ENCODE assay signal across 17 cellular contexts in genomic region chr19:48554385-48555091, GRCh38. TPM values are rescaled to one million over a fixed set of nuclear protein-coding genes. Genes with fewer than 3 reads are reported as not detected.
DNase-seq lines count a peak whose midpoint lies in the region; ATAC-seq, FAIRE-seq and TF ChIP-seq lines count a peak whose summit lies in the region.
"Had no signal": no experiment of that assay in that cellular context is flagged by ENCODE, and none has a peak within 500 bp of the region (broad histone marks: within the 10 kb centered on the region; RNA-seq: fewer than 3 reads in every experiment).

No MANE protein-coding gene starts in this region.

- in situ Hi-C loops in KBM-7 (cut with MboI; ENCODE audit: low pct_unique_long_range_greater_than_20kb, low sequenced_read_pairs): no loop called here

- peaks cover 0 to 2% of the 10 kb centered on the region in 2 donors for H3K4me1 ChIP-seq in lung (ENCODE audit: control insufficient read depth in 2 of 2, insufficient read depth in 2 of 2, low read length in 2 of 2)

- peaks cover 0 to 6% of the 10 kb centered on the region in 2 donors for H3K9me3 ChIP-seq in lung (ENCODE audit: control insufficient read depth in 2 of 2, insufficient read depth in 1 of 2, low read length in 1 of 2)

- H3K27ac ChIP-seq in lung (ENCODE audit: low read depth in 1 of 2, low read length in 1 of 2): peak overlapping the region in 1 of 2 donors; percentile 52

- FAIRE-seq in HTR-8/SVneo (lab: Jason Lieb, UNC): peak; percentile 4
- FAIRE-seq: G401.6, islet of Langerhans had no signal

- TF ChIP-seq CTCF in lung (IDR thresholded peaks at IDR 0.05; ENCODE audit: control extremely low read depth, extremely low read depth): no peak

- H3K27me3 ChIP-seq in lung (ENCODE audit: control insufficient read depth, insufficient read depth): no peaks in the 10 kb centered on the region

- H3K4me3 ChIP-seq in lung: no peak overlapping the region

- 63 to 66% methylated on average over 15 to 16 of the region's 16 CpGs for WGBS in lung, 2 donors

- ATAC-seq in lung (ENCODE audit: insufficient read depth, low FRiP score): no peak
- ATAC-seq: natural killer cell treated with Interleukin-12 subunit alpha and Interleukin-12 subunit beta and Interleukin-15 and Interleukin-18, amount 100 ng/mL, for 72 hours had no signal

- DNase-seq in A172 (ENCODE audit: low spot score) (peak; percentile 54), HTR-8/SVneo (ENCODE audit: insufficient read length, low spot score) (peak; percentile 77), astrocyte of the hippocampus (ENCODE audit: low read depth, low spot score) (peak; percentile 37), lung (ENCODE audit: low spot score) (peak; percentile 50), anterior cingulate cortex (lab: John Stamatoyannopoulos, UW) (no peak), cortex of kidney (lab: John Stamatoyannopoulos, UW) (no peak), inferior parietal cortex (ENCODE audit: extremely low spot score) (no peak), KBM-7 (no peak)
- DNase-seq: activated CD4-positive, alpha-beta T cell treated with anti-CD3 and anti-CD28 coated beads, Interleukin-2, amount 50 U/mL, for 48 hours; activated gamma-delta T cell treated with Interleukin-2 at 50 U/mL for 16 hours; AML-193; caudate nucleus; NCI-H748 treated with DMSO at 0.1 percent for 48 hours had no signal

- no peaks in the 10 kb centered on the region for H3K36me3 ChIP-seq in lung (ENCODE audit: control insufficient read depth in 2 of 2, insufficient read depth in 2 of 2, low read length in 2 of 2)

RNA-seq across cellular contexts. Expression of gene SULT2B1, which starts 2.6 kb away (rescaled TPM):
- total RNA-seq in A172 (2014; rRNA removed; shearing (Covaris generic)): 0.38 TPM in 1 of 2 replicates, not detected in the other
- total RNA-seq in lung: 10 to 100 TPM in 1 of 2 donors, 1 to 10 TPM in 1; 1.2 to 10.5 TPM
- 10 to 100 TPM; 10.9 to 22.9 TPM for polyA plus RNA-seq in lung
- total RNA-seq: natural killer cell treated with Interleukin-12 subunit alpha and Interleukin-12 subunit beta and Interleukin-15 and Interleukin-18, amount 100 ng/mL, for 72 hours had no signal

RNA-seq across cellular contexts. Expression of gene LMTK3, which starts 42.9 kb away (rescaled TPM):
- not detected in 2 replicates for total RNA-seq in A172 (2014; rRNA removed; shearing (Covaris generic))
- total RNA-seq in lung: 10 to 100 TPM in 1 of 2 donors, 1 to 10 TPM in 1; 3.1 to 10.7 TPM
- polyA plus RNA-seq in lung: 1 to 10 TPM; 1.9 to 6.5 TPM

RNA-seq across cellular contexts. Expression of gene SPACA4, which starts 52.0 kb away (rescaled TPM):
- total RNA-seq in A172 (2014; rRNA removed; shearing (Covaris generic)): not detected in 2 replicates
- total RNA-seq in lung: not detected
- polyA plus RNA-seq in lung: under 1 TPM; 0.03 to 0.16 TPM
- total RNA-seq: natural killer cell treated with Interleukin-12 subunit alpha and Interleukin-12 subunit beta and Interleukin-15 and Interleukin-18, amount 100 ng/mL, for 72 hours; ureter had no signal

Comparison
In these comparisons a context has a peak if more than half of its experiments do, and no peak if none do; other contexts are left out.
1. DNase-seq: peak in A172 (single experiment), HTR-8/SVneo (single experiment), astrocyte of the hippocampus (single experiment) and lung (single experiment); none in anterior cingulate cortex (0 of 58), cortex of kidney (single experiment), inferior parietal cortex (single experiment) and KBM-7 (single experiment).